Comparison of ENCODE assay signal across 13 cellular contexts in genomic region chr15:66713843-66714508, GRCh38. TPM values are rescaled to one million over a fixed set of nuclear protein-coding genes. Genes with fewer than 3 reads are reported as not detected.
DNase-seq lines count a peak whose midpoint lies in the region; ATAC-seq, FAIRE-seq and TF ChIP-seq lines count a peak whose summit lies in the region.
"Had no signal": no experiment of that assay in that cellular context is flagged by ENCODE, and none has a peak within 500 bp of the region (broad histone marks: within the 10 kb centered on the region; RNA-seq: fewer than 3 reads in every experiment).

No MANE protein-coding gene starts in this region.

- no peak overlapping the region for H3K23ac ChIP-seq in H9 (ENCODE audit: insufficient read length, low read depth, low read length)

- H2BK15ac ChIP-seq in H9 (ENCODE audit: low read depth, low read length): no peak overlapping the region

- no peak overlapping the region for H2BK120ac ChIP-seq in H9 (ENCODE audit: low read depth, low read length, poor library complexity, severe bottlenecking)

- no peak overlapping the region for H3K56ac ChIP-seq in H9 (ENCODE audit: insufficient read length, low read depth, low read length)

- no peaks in the 10 kb centered on the region for H3K4me1 ChIP-seq in H9 (ENCODE audit: insufficient read depth, low read length)
- H3K4me1 ChIP-seq in SJSA1 (replicated peaks): peaks cover 76% of the 10 kb centered on the region
- peaks cover 0 to 46% (median 31%) of the 10 kb centered on the region in 4 donors for H3K4me1 ChIP-seq in sigmoid colon

- H3K27ac Mint-ChIP-seq in H9: peak overlapping the region in 2 of 3 experiments; percentile 16 to 85; a peak in 1 of 7 replicates
- no peak overlapping the region for H3K27ac Mint-ChIP-seq in activated CD8-positive, alpha-beta T cell treated with anti-CD3 and anti-CD28 coated beads for 36 hours
- H3K27ac Mint-ChIP-seq: CD14-positive monocyte had no signal

- peaks cover 26 to 38% of the 10 kb centered on the region in 2 experiments for H3K4me1 Mint-ChIP-seq in H9
- no peaks in the 10 kb centered on the region for H3K4me1 Mint-ChIP-seq in activated CD8-positive, alpha-beta T cell treated with anti-CD3 and anti-CD28 coated beads for 36 hours (ENCODE audit: low read depth)

- CTCF ChIA-PET in activated CD8-positive, alpha-beta T cell treated with anti-CD3 and anti-CD28 coated beads for 36 hours (lab: Charles Lee): interaction anchor here (1.4 to 1.7 kb wide), 2 partner anchors 17 to 137 kb away, joined by 3 to 6 read pairs; no protein-coding TSS in a partner anchor

- H3K9ac ChIP-seq in H9 (ENCODE audit: extremely low read depth, insufficient read length, low read length): no peak overlapping the region

- H3K4me2 ChIP-seq in H9 (ENCODE audit: insufficient read depth, insufficient read length, low read length): no peak overlapping the region

- H3K36me3 ChIP-seq in SJSA1 (peaks cover 77% of the 10 kb centered on the region), sigmoid colon (peaks cover 0 to 8% (median 0%) of the 10 kb centered on the region in 4 donors)
- H3K36me3 ChIP-seq: neutrophil, SJCRH30 had no signal

- no peak overlapping the region for H3T11ph ChIP-seq in H9 (ENCODE audit: low read length)

- ATAC-seq in HG03097 (IDR thresholded peaks at IDR 0.05; ENCODE audit: low FRiP score, unreplicated experiment): no peak
- ATAC-seq in activated CD8-positive, alpha-beta T cell treated with anti-CD3 and anti-CD28 coated beads for 36 hours: no peak
- ATAC-seq: stimulated activated naive CD8-positive, alpha-beta T cell treated with anti-CD3 and anti-CD28 coated beads, Interleukin-15, Interleukin-2, amounts not matched to agents 100 U/mL and 50 U/mL, for 24 hours had no signal

- peaks cover 4 to 25% (median 5%) of the 10 kb centered on the region in 3 experiments; a peak in 6 of 7 replicates for H3K36me3 Mint-ChIP-seq in H9 (ENCODE audit: insufficient read depth in 1 of 3, low read depth in 3 of 3)
- no peaks in the 10 kb centered on the region for H3K36me3 Mint-ChIP-seq in activated CD8-positive, alpha-beta T cell treated with anti-CD3 and anti-CD28 coated beads for 36 hours (ENCODE audit: low read depth)

- H2AFZ ChIP-seq in H9 (ENCODE audit: low read length): no peak overlapping the region

- no peak overlapping the region for H2BK12ac ChIP-seq in H9 (ENCODE audit: insufficient read length, low read depth, low read length)

- H4K5ac ChIP-seq in H9 (ENCODE audit: insufficient read length, low read depth, low read length): no peak overlapping the region

- intact Hi-C loops in sigmoid colon (cut with DNase I): no loop called here
- intact Hi-C loops in posterior vena cava (cut with DNase I): loop anchor here in 1 of 2 donors (5.0 kb wide), 1 partner anchor 143 kb away; no protein-coding TSS in a partner anchor
- intact Hi-C loops in activated CD8-positive, alpha-beta T cell treated with anti-CD3 and anti-CD28 coated beads for 36 hours (cut with micrococcal nuclease): no loop called here

- H3K4me3 ChIP-seq in SJSA1 (no peak overlapping the region), sigmoid colon (no peak overlapping the region)
- H3K4me3 ChIP-seq: SJCRH30 had no signal

- WGBS in H9 (ENCODE audit: extremely low coverage, insufficient read length, low lambda C conversion rate): no CpG with 5 or more reads among the region's 8 CpGs
- 75 to 86% methylated on average over 8 of the region's 8 CpGs for WGBS in sigmoid colon, 2 donors

- no peaks in the 10 kb centered on the region for H4K20me1 ChIP-seq in H9 (ENCODE audit: control insufficient read depth, insufficient read depth, insufficient read length)

- no peaks in the 10 kb centered on the region for H3K23me2 ChIP-seq in H9 (ENCODE audit: insufficient read length, low read depth, low read length, poor library complexity, severe bottlenecking)

- no peak overlapping the region for H3K14ac ChIP-seq in H9 (ENCODE audit: insufficient read depth, low read length)

- TF ChIP-seq POLR2A in GM12891 (IDR thresholded peaks at IDR 0.05; ENCODE audit: low read depth, low read length) (no peak), sigmoid colon (IDR thresholded peaks at IDR 0.05) (no peak)

- no peak overlapping the region for H2BK5ac ChIP-seq in H9 (ENCODE audit: insufficient read length, low read length)

- TF ChIP-seq CTCF in H9 (conservative IDR thresholded peaks at IDR 0.05) (no peak), sigmoid colon (IDR thresholded peaks at IDR 0.05) (no peak)
- TF ChIP-seq CTCF in activated CD8-positive, alpha-beta T cell treated with anti-CD3 and anti-CD28 coated beads for 36 hours (IDR thresholded peaks at IDR 0.05): no peak

- no peak overlapping the region for H3K4me3 Mint-ChIP-seq in H9
- no peak overlapping the region for H3K4me3 Mint-ChIP-seq in activated CD8-positive, alpha-beta T cell treated with anti-CD3 and anti-CD28 coated beads for 36 hours
- H3K4me3 Mint-ChIP-seq: CD14-positive monocyte had no signal

- H2AK5ac ChIP-seq in H9 (ENCODE audit: insufficient read length, low read length): no peak overlapping the region

- no peaks in the 10 kb centered on the region for H3K9me3 ChIP-seq in H9 (ENCODE audit: control insufficient read depth, low read depth, low read length)
- H3K9me3 ChIP-seq in SJSA1 (replicated peaks): no peaks in the 10 kb centered on the region
- H3K9me3 ChIP-seq in sigmoid colon: no peaks in the 10 kb centered on the region
- H3K9me3 ChIP-seq: neutrophil, SJCRH30 had no signal

- H2BK20ac ChIP-seq in H9 (ENCODE audit: low read depth, low read length, poor library complexity, severe bottlenecking): no peak overlapping the region

- FAIRE-seq in GM12891 (lab: Jason Lieb, UNC): no peak

- H3K27ac ChIP-seq in H9 (ENCODE audit: insufficient read length, low read depth, low read length) (no peak overlapping the region), SJSA1 (peak overlapping the region; percentile 89), sigmoid colon (peak overlapping the region in 3 of 4 donors; percentile 41 to 70 (median 68))
- H3K27ac ChIP-seq: neutrophil, SJCRH30 had no signal

- H3K9me3 Mint-ChIP-seq in H9: no peaks in the 10 kb centered on the region
- no peaks in the 10 kb centered on the region for H3K9me3 Mint-ChIP-seq in activated CD8-positive, alpha-beta T cell treated with anti-CD3 and anti-CD28 coated beads for 36 hours
- H3K9me3 Mint-ChIP-seq: CD14-positive monocyte had no signal

- no peak overlapping the region for H3K4ac ChIP-seq in H9 (ENCODE audit: low read depth, low read length)

- POLR2A ChIA-PET in activated CD8-positive, alpha-beta T cell treated with anti-CD3 and anti-CD28 coated beads for 36 hours (lab: Charles Lee): interaction anchor here (1.0 kb wide), 1 partner anchor 9 kb away, joined by 4 read pairs; no protein-coding TSS in a partner anchor

- H4K8ac ChIP-seq in H9 (replicated peaks; ENCODE audit: insufficient read length, low read depth, low read length): no peak overlapping the region

- H3K27me3 ChIP-seq in H9 (ENCODE audit: insufficient read depth, low read length) (no peaks in the 10 kb centered on the region), SJSA1 (replicated peaks) (no peaks in the 10 kb centered on the region), sigmoid colon (no peaks in the 10 kb centered on the region)
- H3K27me3 ChIP-seq: SJCRH30 had no signal

- H3K79me1 ChIP-seq in H9 (ENCODE audit: insufficient read depth, low read depth, low read length, poor library complexity, severe bottlenecking): no peaks in the 10 kb centered on the region

- no peaks in the 10 kb centered on the region for H3K27me3 Mint-ChIP-seq in H9 (ENCODE audit: low read depth)
- H3K27me3 Mint-ChIP-seq in activated CD8-positive, alpha-beta T cell treated with anti-CD3 and anti-CD28 coated beads for 36 hours: no peaks in the 10 kb centered on the region

- H4K91ac ChIP-seq in H9 (ENCODE audit: insufficient read length, low read depth, low read length): no peak overlapping the region

- no peaks in the 10 kb centered on the region for H3K79me2 ChIP-seq in H9 (ENCODE audit: insufficient read depth, low read length)

- DNase-seq in GM12891 (ENCODE audit: insufficient read length, low spot score) (no peak), H9 (no peak), SJSA1 (ENCODE audit: low read depth in 1 of 2, low spot score in 2 of 2) (no peak), sigmoid colon (no peak), posterior vena cava (ENCODE audit: low spot score) (no peak), NCI-H1436 treated with DMSO at 0.1 percent for 48 hours (lab: John Stamatoyannopoulos, UW) (no peak)
- no peak for DNase-seq in activated CD8-positive, alpha-beta T cell treated with anti-CD3 and anti-CD28 coated beads for 36 hours
- DNase-seq: stimulated activated CD4-positive, alpha-beta T cell treated with anti-CD3 and anti-CD28 coated beads, Interleukin-1b, Interleukin-23, amount 100 ng/mL, for 48 hours; stimulated activated naive CD8-positive, alpha-beta T cell treated with anti-CD3 and anti-CD28 coated beads, Interleukin-15, Interleukin-2, amounts not matched to agents 100 U/mL and 50 U/mL, for 24 hours had no signal

- TF ChIP-seq EP300 in sigmoid colon (IDR thresholded peaks at IDR 0.05): no peak

- no peak overlapping the region for H3K18ac ChIP-seq in H9 (ENCODE audit: insufficient read length, low read depth, low read length)

TF ChIP-seq in GM12891, 5 proteins besides CTCF, POLR2A, EP300 and RAD21:
- TF ChIP-seq SPI1 (IDR thresholded peaks at IDR 0.05; ENCODE audit: low read depth, low read length) (peak; percentile 99), TAF1 (IDR thresholded peaks at IDR 0.05; ENCODE audit: low read depth, low read length) (no peak), POLR2AphosphoS5 (IDR thresholded peaks at IDR 0.05; ENCODE audit: low read depth, low read length) (no peak)
TF ChIP-seq in GM12891: peak in this region for 1.

RNA-seq across cellular contexts. Expression of gene SMAD6, which starts 11.9 kb away (rescaled TPM):
- not detected for polyA plus RNA-seq in GM12891 (2012; ENCODE audit: low read depth, missing spikeins)
- total RNA-seq in H9 (2021): 6.0 and 6.8 TPM in 2 replicates
- 46.4 and 78.8 TPM in 2 replicates for total RNA-seq in SJSA1 (2014; rRNA removed; shearing (Covaris generic))
- 1 to 10 TPM; 4.8 to 8.0 (median 5.8) TPM for total RNA-seq in sigmoid colon
- 1 to 10 TPM; 1.8 to 9.2 (median 1.8) TPM for polyA plus RNA-seq in sigmoid colon
- total RNA-seq in posterior vena cava: 10 to 100 TPM; 17.4 to 18.4 TPM
- total RNA-seq in activated CD8-positive, alpha-beta T cell treated with anti-CD3 and anti-CD28 coated beads for 36 hours: under 1 TPM; 0.25 to 0.41 TPM
- polyA plus RNA-seq: CD14-positive monocyte had no signal
